In the genomic region with DNA sequence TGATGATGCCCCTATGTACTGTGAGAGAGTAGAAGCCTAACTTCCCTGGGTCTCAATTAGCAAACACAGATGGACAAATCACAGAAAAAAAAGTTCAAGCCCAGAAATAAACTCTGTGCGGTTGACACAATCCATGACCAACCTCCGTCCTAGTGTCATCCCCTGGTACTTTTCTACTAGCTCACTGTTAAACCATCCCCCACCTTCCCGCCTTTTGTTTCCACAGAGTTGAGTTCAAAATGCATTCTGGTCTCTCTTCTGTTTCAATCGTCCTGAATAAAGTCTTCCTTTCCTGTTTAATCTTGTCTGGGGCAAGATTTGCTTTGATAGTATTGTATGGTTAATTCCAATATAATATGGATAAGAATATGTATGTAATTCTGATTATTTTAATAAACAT, we compare ENCODE assay signal across 7 cellular contexts.
"Had no signal": no experiment of that assay in that cellular context is flagged by ENCODE, and none has a peak within 500 bp of the region (broad histone marks: within the 10 kb centered on the region; RNA-seq: fewer than 3 reads in every experiment).

No MANE protein-coding gene starts in this region.

- H3K4me3 ChIP-seq: GM23248 had no signal

- H3K9ac ChIP-seq: GM23248 had no signal

- H2AFZ ChIP-seq: GM23248 had no signal

- DNase-seq: GM23248, H7, HCEC 1CT, KBM-7 had no signal

- H3K36me3 Mint-ChIP-seq: IgD-negative memory B cell had no signal

- ATAC-seq: HepG2 had no signal

- H3K27me3 Mint-ChIP-seq: IgD-negative memory B cell had no signal

- H3K4me3 Mint-ChIP-seq: IgD-negative memory B cell had no signal

- H3K27ac ChIP-seq: GM23248, HL-60 had no signal

- H3K4me1 Mint-ChIP-seq: IgD-negative memory B cell had no signal

- H3K27ac Mint-ChIP-seq: IgD-negative memory B cell had no signal
